In genomic region chr20:61433816-61434215, GRCh38 we compare ENCODE assay signal across 23 cellular contexts.
A peak's percentile ranks its signal among the peaks of the same experiment; 100 is the strongest.
DNase-seq lines count a peak whose midpoint lies in the region; ATAC-seq and TF ChIP-seq lines count a peak whose summit lies in the region.
"Had no signal": no experiment of that assay in that cellular context is flagged by ENCODE, and none has a peak within 500 bp of the region (broad histone marks: within the 10 kb centered on the region; RNA-seq: fewer than 3 reads in every experiment).

No MANE protein-coding gene starts in this region.

- H3K36me3 ChIP-seq in GM23338 (ENCODE audit: insufficient read depth) = no peaks in the 10 kb centered on the region
- H3K36me3 ChIP-seq in endodermal cell (ENCODE audit: control insufficient read depth, insufficient read depth, low read length) = no peaks in the 10 kb centered on the region
- H3K36me3 ChIP-seq in esophagus squamous epithelium = no peaks in the 10 kb centered on the region
- no peaks in the 10 kb centered on the region for H3K36me3 ChIP-seq in spleen
- H3K36me3 ChIP-seq: BLaER1 treated with 17β-estradiol and CSF1 and Interleukin-3, amounts not matched to agents 10 nM and 100 nM had no signal

- no peaks in the 10 kb centered on the region for H4K20me1 ChIP-seq in GM23338 (replicated peaks; ENCODE audit: insufficient read depth)

- H3K27me3 ChIP-seq in GM23338 (ENCODE audit: insufficient read depth) (no peaks in the 10 kb centered on the region; the same call in 1 of the 2 replicates), endodermal cell (ENCODE audit: control insufficient read depth, insufficient read depth, low read length, poor library complexity, severe bottlenecking) (no peaks in the 10 kb centered on the region), esophagus squamous epithelium (peaks cover 0 to 8% (median 0%) of the 10 kb centered on the region in 4 donors), spleen (replicated peaks in 1 of 7) (peaks cover 0 to 33% (median 0%) of the 10 kb centered on the region in 7 donors)
- H3K27me3 ChIP-seq: BLaER1 treated with 17β-estradiol and CSF1 and Interleukin-3, amounts not matched to agents 10 nM and 100 nM had no signal

- ATAC-seq in GM23338 = no peak
- no peak for ATAC-seq in HG02642 (IDR thresholded peaks at IDR 0.05; ENCODE audit: poor library complexity, unreplicated experiment)
- ATAC-seq: K562, Panc1 had no signal

- H3K27ac ChIP-seq in GM23338 (ENCODE audit: low read depth) (no peak overlapping the region), endodermal cell (ENCODE audit: low read depth, low read length) (peak overlapping the region; percentile 100), esophagus squamous epithelium (no peak overlapping the region), spleen (no peak overlapping the region)
- H3K27ac ChIP-seq: BLaER1 treated with 17β-estradiol and CSF1 and Interleukin-3, amounts not matched to agents 10 nM and 100 nM; SK-N-MC had no signal

- peaks cover 18% of the 10 kb centered on the region; the same call in 2 of the 3 replicates for H3K36me3 Mint-ChIP-seq in GM23338 (ENCODE audit: low read depth)
- H3K36me3 Mint-ChIP-seq in endodermal cell (ENCODE audit: low read depth) = no peaks in the 10 kb centered on the region
- H3K36me3 Mint-ChIP-seq in neural crest cell (ENCODE audit: low read depth) = no peaks in the 10 kb centered on the region

- H2AFZ ChIP-seq in GM23338 = no peak overlapping the region

- H3K9ac ChIP-seq in endodermal cell (ENCODE audit: extremely low read depth, low read length, poor library complexity, severe bottlenecking) = no peak overlapping the region
- H3K9ac ChIP-seq: BLaER1 treated with 17β-estradiol and CSF1 and Interleukin-3, amounts not matched to agents 10 nM and 100 nM had no signal

- intact Hi-C loops in esophagus squamous epithelium (cut with DNase I) = no loop called here
- intact Hi-C loops in spleen (cut with DNase I; ENCODE audit: low total_unique reads) = no loop called here

- H3K4me1 Mint-ChIP-seq in GM23338 = peaks cover 65% of the 10 kb centered on the region
- peaks cover 59% of the 10 kb centered on the region for H3K4me1 Mint-ChIP-seq in endodermal cell
- H3K4me1 Mint-ChIP-seq in neural crest cell = peaks cover 69% of the 10 kb centered on the region

- no peak overlapping the region for H3K27ac Mint-ChIP-seq in GM23338
- no peak overlapping the region for H3K27ac Mint-ChIP-seq in endodermal cell
- H3K27ac Mint-ChIP-seq in neural crest cell (ENCODE audit: unreplicated experiment) = no peak overlapping the region
- H3K27ac Mint-ChIP-seq: CD4-positive, alpha-beta T cell had no signal

- DNase-seq in GM23338 (ENCODE audit: low spot score) = no peak
- no peak for DNase-seq in endodermal cell
- no peak for DNase-seq in neural crest cell (ENCODE audit: low read depth, low spot score)
- no peak for DNase-seq in DMS 273 treated with DMSO at 0.1 percent for 48 hours (lab: John Stamatoyannopoulos, UW)
- no peak for DNase-seq in esophagus squamous epithelium (lab: John Stamatoyannopoulos, UW)
- no peak for DNase-seq in spleen
- DNase-seq: AML-193; CD4-positive, alpha-beta T cell; DMS53; HCEC 1CT; Kasumi-1; NCI-H1105 treated with DMSO at 0.1 percent for 48 hours; NCI-H146; NCI-H2029; NCI-H446; NCI-H82; SIG-M5 had no signal

- TF ChIP-seq POLR2A in esophagus squamous epithelium (IDR thresholded peaks at IDR 0.05) (no peak), spleen (IDR thresholded peaks at IDR 0.05) (no peak)

- H3F3A ChIP-seq in GM23338 (replicated peaks; ENCODE audit: low read depth) = peaks cover 16% of the 10 kb centered on the region; the same call in 1 of the 2 replicates

- TF ChIP-seq CTCF in GM23338 (conservative IDR thresholded peaks at IDR 0.05; ENCODE audit: low read depth in 2 of 2) (no peak), endodermal cell (conservative IDR thresholded peaks at IDR 0.05) (no peak), neural crest cell (conservative IDR thresholded peaks at IDR 0.05) (no peak), esophagus squamous epithelium (IDR thresholded peaks at IDR 0.05) (no peak), spleen (IDR thresholded peaks at IDR 0.05 in 8 of 11, conservative IDR thresholded peaks at IDR 0.05 in 3 of 11) (no peak)

- H3K9me3 Mint-ChIP-seq in GM23338 (peaks cover 18% of the 10 kb centered on the region; the same call in 2 of the 3 replicates), endodermal cell (no peaks in the 10 kb centered on the region), neural crest cell (no peaks in the 10 kb centered on the region)
- H3K9me3 Mint-ChIP-seq: CD4-positive, alpha-beta T cell had no signal

- H3K9me2 ChIP-seq in GM23338 (ENCODE audit: insufficient read depth) = no peaks in the 10 kb centered on the region; the same call in 1 of the 2 replicates

- H3K4me1 ChIP-seq in GM23338 (ENCODE audit: insufficient read depth) (peaks cover 54% of the 10 kb centered on the region), endodermal cell (ENCODE audit: control insufficient read depth, insufficient read depth, low read length) (peaks cover 20% of the 10 kb centered on the region), esophagus squamous epithelium (peaks cover 3 to 14% (median 4%) of the 10 kb centered on the region in 3 donors), spleen (peaks cover 0 to 25% (median 8%) of the 10 kb centered on the region in 6 donors)

- no peaks in the 10 kb centered on the region for H3K79me2 ChIP-seq in GM23338 (replicated peaks; ENCODE audit: insufficient read depth)

- H3K4me3 ChIP-seq in GM23338 (no peak overlapping the region), endodermal cell (ENCODE audit: low read length) (no peak overlapping the region), esophagus squamous epithelium (no peak overlapping the region), spleen (no peak overlapping the region)
- H3K4me3 ChIP-seq: BLaER1 treated with 17β-estradiol and CSF1 and Interleukin-3, amounts not matched to agents 10 nM and 100 nM; K562 had no signal

- peak overlapping the region; percentile 56 for H3K4me2 ChIP-seq in GM23338
- H3K4me2 ChIP-seq: BLaER1 treated with 17β-estradiol and CSF1 and Interleukin-3, amounts not matched to agents 10 nM and 100 nM had no signal

- no peaks in the 10 kb centered on the region for H3K9me3 ChIP-seq in endodermal cell (ENCODE audit: control insufficient read depth, low read length)
- H3K9me3 ChIP-seq in esophagus squamous epithelium = no peaks in the 10 kb centered on the region
- H3K9me3 ChIP-seq in spleen = peaks cover 0 to 18% (median 0%) of the 10 kb centered on the region in 8 donors
- H3K9me3 ChIP-seq: BLaER1 treated with 17β-estradiol and CSF1 and Interleukin-3, amounts not matched to agents 10 nM and 100 nM had no signal

- WGBS in endodermal cell (ENCODE audit: insufficient coverage in 1 of 2, insufficient read length in 1 of 2), 2 experiments = 79 to 81% methylated on average over 9 of the region's 9 CpGs
- 78 to 82% methylated on average over 5 to 7 of the region's 9 CpGs for whole genome bisulfite sequencing in esophagus squamous epithelium, 2 donors
- WGBS in spleen, 5 donors = 73 to 82% (median 74%) methylated on average over 9 of the region's 9 CpGs

- H3K4me3 Mint-ChIP-seq in GM23338 (no peak overlapping the region; the same call in 2 of the 3 replicates), endodermal cell (no peak overlapping the region), neural crest cell (peak overlapping the region; percentile 27)
- H3K4me3 Mint-ChIP-seq: CD4-positive, alpha-beta T cell had no signal

- H3K27me3 Mint-ChIP-seq in GM23338 (ENCODE audit: insufficient read depth, low read depth, poor library complexity) (peaks cover 25% of the 10 kb centered on the region), endodermal cell (ENCODE audit: insufficient read depth) (peaks cover 3% of the 10 kb centered on the region), neural crest cell (ENCODE audit: low read depth) (no peaks in the 10 kb centered on the region)

TF ChIP-seq in GM23338, 12 proteins besides CTCF, POLR2A, EP300 and RAD21 (continues in another document):
- TF ChIP-seq STAT1 (IDR thresholded peaks at IDR 0.05; ENCODE audit: unreplicated experiment) = no peak
- TF ChIP-seq EZH2 (IDR thresholded peaks at IDR 0.05; ENCODE audit: low read depth, unreplicated experiment) = no peak
- no peak for TF ChIP-seq ETS1 (IDR thresholded peaks at IDR 0.05)

TF ChIP-seq in PFSK-1, 5 proteins besides CTCF, POLR2A, EP300 and RAD21:
- TF ChIP-seq POLR2AphosphoS5 (IDR thresholded peaks at IDR 0.05; ENCODE audit: low read depth, low read length) (0 out of 2 replicates have a peak, but pooled peaks have one; percentile 17), FOXP2 (optimal IDR thresholded peaks at IDR 0.05; ENCODE audit: borderline replicate concordance, extremely low read depth, extremely low read length, insufficient read depth) (no peak)
